Comparison of ENCODE assay signal across 1 cellular context in genomic region chr6:6856538-6857523, GRCh38.
TF ChIP-seq lines count a peak whose summit lies in the region.

No MANE protein-coding gene starts in this region.

TF ChIP-seq in HCT116, 20 proteins besides CTCF, POLR2A, EP300 and RAD21 (continued from another document):
- TF ChIP-seq REST (IDR thresholded peaks at IDR 0.05; ENCODE audit: low read depth) (no peak), EGR1 (IDR thresholded peaks at IDR 0.05; ENCODE audit: low read depth) (no peak), EZH2 (IDR thresholded peaks at IDR 0.05) (no peak), SRF (IDR thresholded peaks at IDR 0.05; ENCODE audit: low read depth) (no peak), JUND (IDR thresholded peaks at IDR 0.05) (no peak), POLR2AphosphoS5 (IDR thresholded peaks at IDR 0.05; ENCODE audit: low read depth, low read length) (no peak), ZFX (IDR thresholded peaks at IDR 0.05) (no peak), ELF1 (IDR thresholded peaks at IDR 0.05; ENCODE audit: borderline replicate concordance, low read depth) (no peak), TCF7L2 (IDR thresholded peaks at IDR 0.05; ENCODE audit: borderline replicate concordance, extremely low read depth, insufficient read depth, insufficient read length) (no peak), SIN3A (IDR thresholded peaks at IDR 0.05; ENCODE audit: low read depth) (no peak)
